In genomic region chr6:130681028-130681427, GRCh38 we compare ENCODE assay signal across 13 cellular contexts.
DNase-seq lines count a peak whose midpoint lies in the region; ATAC-seq and TF ChIP-seq lines count a peak whose summit lies in the region.
"Had no signal": no experiment of that assay in that cellular context is flagged by ENCODE, and none has a peak within 500 bp of the region (broad histone marks: within the 10 kb centered on the region; RNA-seq: fewer than 3 reads in every experiment).

No MANE protein-coding gene starts in this region.

- ATAC-seq in left ventricle myocardium superior (peak; percentile 30), HG03280 (IDR thresholded peaks at IDR 0.05; ENCODE audit: unreplicated experiment) (no peak)

- no peaks in the 10 kb centered on the region for H3K27me3 Mint-ChIP-seq in MCF 10A (ENCODE audit: insufficient read depth, unreplicated experiment)
- H3K27me3 Mint-ChIP-seq: brain had no signal

- H3K4me1 Mint-ChIP-seq in MCF 10A (ENCODE audit: insufficient read depth, unreplicated experiment): peaks cover 11% of the 10 kb centered on the region

- no peak overlapping the region for H3K4me3 ChIP-seq in skin epidermis

- H3K27ac ChIP-seq in skin epidermis: peak overlapping the region in 15 of 21 experiments; percentile 10 to 85 (median 55)

- TF ChIP-seq CTCF in MCF 10A (IDR thresholded peaks at IDR 0.05; ENCODE audit: unreplicated experiment) (no peak), GM13976 (IDR thresholded peaks at IDR 0.05; ENCODE audit: borderline replicate concordance, control extremely low read depth, extremely low read depth, insufficient read depth, missing control alignments) (no peak)

- in situ Hi-C loops in GM13976 (cut with MboI; ENCODE audit: low sequenced_read_pairs, unreplicated experiment): loop anchor here (25.0 kb wide), 1 partner anchor 619 kb away; no protein-coding TSS in a partner anchor

- H3K9me3 Mint-ChIP-seq in MCF 10A (ENCODE audit: unreplicated experiment): no peaks in the 10 kb centered on the region

- H3K36me3 Mint-ChIP-seq in MCF 10A (ENCODE audit: insufficient read depth, unreplicated experiment): no peaks in the 10 kb centered on the region

- H3K27ac Mint-ChIP-seq in MCF 10A (ENCODE audit: low read depth, unreplicated experiment): peak overlapping the region; percentile 70

- BruUV-seq in MCF 10A (replicated peaks; lab: Mats Ljungman, UMichigan): no TSS peak

- intact Hi-C loops in MCF 10A (cut with micrococcal nuclease): no loop called here
- intact Hi-C loops in left ventricle myocardium superior (cut with micrococcal nuclease): no loop called here

- CTCF ChIA-PET in MCF 10A (lab: Yijun Ruan, JAX): interaction anchor here (0.6 to 1.0 kb wide), 2 partner anchors 16 to 361 kb away, joined by 3 read pairs; no protein-coding TSS in a partner anchor

- POLR2A ChIA-PET in MCF 10A (lab: Yijun Ruan, JAX): no interaction called here

- no peak overlapping the region for H3K4me3 Mint-ChIP-seq in MCF 10A (ENCODE audit: unreplicated experiment)
- H3K4me3 Mint-ChIP-seq: brain had no signal

- DNase-seq in GM04503 (ENCODE audit: low read depth): peak; percentile 71
- DNase-seq in MCF 10A (ENCODE audit: unreplicated experiment): peak; percentile 68
- DNase-seq in left ventricle myocardium superior: no peak
- DNase-seq in Kasumi-1 (lab: John Stamatoyannopoulos, UW): no peak
- DNase-seq in central memory CD4-positive, alpha-beta T cell: no peak
- DNase-seq in GM13976 (ENCODE audit: low spot score): no peak
- DNase-seq: mesendoderm, NCI-H2171, retina, RPMI8226 had no signal

Comparison
In these comparisons a context has a peak if more than half of its experiments do, and no peak if none do; other contexts are left out.
1. DNase-seq: peak in GM04503 (single experiment) and MCF 10A (single experiment); none in left ventricle myocardium superior (single experiment), Kasumi-1 (0 of 2), central memory CD4-positive, alpha-beta T cell (single experiment) and GM13976 (single experiment).